ENCODE assay signal across 8 cellular contexts in genomic region chr2:19711470-19712372, GRCh38.
DNase-seq lines count a peak whose midpoint lies in the region; ATAC-seq and TF ChIP-seq lines count a peak whose summit lies in the region.

No MANE protein-coding gene starts in this region.

- 36% methylated on average over 5 of the region's 5 CpGs for WGBS in esophagus muscularis mucosa

- no peaks in the 10 kb centered on the region for H3K27me3 ChIP-seq in NT2/D1 (ENCODE audit: insufficient read depth, insufficient read length)
- H3K27me3 ChIP-seq in esophagus muscularis mucosa = no peaks in the 10 kb centered on the region
- H3K27me3 ChIP-seq in upper lobe of right lung = no peaks in the 10 kb centered on the region

- no peak for TF ChIP-seq CTCF in fibroblast of the aortic adventitia (IDR thresholded peaks at IDR 0.05; ENCODE audit: insufficient read depth, low read length)
- TF ChIP-seq CTCF in retinal pigment epithelial cell (conservative IDR thresholded peaks at IDR 0.05; ENCODE audit: low read depth, low read length) = no peak
- TF ChIP-seq CTCF in esophagus muscularis mucosa (IDR thresholded peaks at IDR 0.05) = no peak
- TF ChIP-seq CTCF in upper lobe of right lung (IDR thresholded peaks at IDR 0.05) = no peak

- H3K36me3 ChIP-seq in NT2/D1 (ENCODE audit: insufficient read depth, insufficient read length, low read length) = no peaks in the 10 kb centered on the region
- H3K36me3 ChIP-seq in esophagus muscularis mucosa = no peaks in the 10 kb centered on the region
- no peaks in the 10 kb centered on the region for H3K36me3 ChIP-seq in upper lobe of right lung

- DNase-seq in NCI-H1092 treated with DMSO at 0.1 percent for 48 hours (lab: John Stamatoyannopoulos, UW) (peak; percentile 0), NCI-H1092 (lab: John Stamatoyannopoulos, UW) (no peak), NT2/D1 (ENCODE audit: low read depth, low spot score) (peak; percentile 89), fibroblast of the aortic adventitia (ENCODE audit: low read depth) (peak; percentile 98), retinal pigment epithelial cell (ENCODE audit: low read depth) (peak; percentile 25), NCI-H524 (lab: John Stamatoyannopoulos, UW) (no peak), esophagus muscularis mucosa (ENCODE audit: extremely low spot score) (no peak), upper lobe of right lung (no peak)

- no peak for ATAC-seq in upper lobe of right lung

- no peak for TF ChIP-seq EP300 in esophagus muscularis mucosa (IDR thresholded peaks at IDR 0.05)

- TF ChIP-seq POLR2A in esophagus muscularis mucosa (IDR thresholded peaks at IDR 0.05; ENCODE audit: low read depth) = no peak

- H3K9me3 ChIP-seq in NT2/D1 (ENCODE audit: insufficient read depth, low read length) (peaks cover 6% of the 10 kb centered on the region; the same call in 1 of the 2 replicates), esophagus muscularis mucosa (no peaks in the 10 kb centered on the region), upper lobe of right lung (no peaks in the 10 kb centered on the region)

- intact Hi-C loops in esophagus muscularis mucosa (cut with DNase I) (loop anchor here (10.0 kb wide), 1 partner anchor 57 kb away; no protein-coding TSS in a partner anchor), upper lobe of right lung (cut with DNase I) (no loop called here)

- H3K4me1 ChIP-seq in NT2/D1 (ENCODE audit: insufficient read depth, insufficient read length) (no peaks in the 10 kb centered on the region), esophagus muscularis mucosa (peaks cover 0 to 10% (median 8%) of the 10 kb centered on the region in 4 donors), upper lobe of right lung (no peaks in the 10 kb centered on the region)

- H3K27ac ChIP-seq in esophagus muscularis mucosa (replicated peaks in 1 of 4) (peak overlapping the region in 2 of 4 donors; percentile 5 to 26), upper lobe of right lung (no peak overlapping the region)

- H3K9ac ChIP-seq in NT2/D1 (ENCODE audit: insufficient read length, low read depth) = no peak overlapping the region

- H3K4me3 ChIP-seq in NT2/D1 (ENCODE audit: insufficient read length, low read depth) = no peak overlapping the region
- no peak overlapping the region for H3K4me3 ChIP-seq in fibroblast of the aortic adventitia (ENCODE audit: low read depth, low read length)
- no peak overlapping the region for H3K4me3 ChIP-seq in retinal pigment epithelial cell (ENCODE audit: low read length)
- no peak overlapping the region for H3K4me3 ChIP-seq in esophagus muscularis mucosa
- no peak overlapping the region for H3K4me3 ChIP-seq in upper lobe of right lung

Comparison
In these comparisons a context has a peak if more than half of its experiments do, and no peak if none do; other contexts are left out.
1. DNase-seq: peak in NCI-H1092 treated with DMSO at 0.1 percent for 48 hours (single experiment), NT2/D1 (single experiment), fibroblast of the aortic adventitia (single experiment) and retinal pigment epithelial cell (single experiment); none in NCI-H1092 (single experiment), NCI-H524 (0 of 2), esophagus muscularis mucosa (single experiment) and upper lobe of right lung (single experiment).